In genomic region chr18:12422936-12423335, GRCh38 we compare ENCODE assay signal across 13 cellular contexts. TPM values are rescaled to one million over a fixed set of nuclear protein-coding genes. Genes with fewer than 3 reads are reported as not detected.
A peak's percentile ranks its signal among the peaks of the same experiment; 100 is the strongest.
DNase-seq lines count a peak whose midpoint lies in the region; ATAC-seq, FAIRE-seq and TF ChIP-seq lines count a peak whose summit lies in the region.
"Had no signal": no experiment of that assay in that cellular context is flagged by ENCODE, and none has a peak within 500 bp of the region (broad histone marks: within the 10 kb centered on the region; RNA-seq: fewer than 3 reads in every experiment).

No MANE protein-coding gene starts in this region.

- H3K4me3 ChIP-seq in HEK293 (ENCODE audit: low read depth, low read length) (no peak overlapping the region), epithelial cell of esophagus (ENCODE audit: low read length) (no peak overlapping the region), heart left ventricle (no peak overlapping the region)
- H3K4me3 ChIP-seq: right lobe of liver had no signal

- ATAC-seq in HG02759 (IDR thresholded peaks at IDR 0.05; ENCODE audit: unreplicated experiment) (no peak), GM21529 (IDR thresholded peaks at IDR 0.05; ENCODE audit: unreplicated experiment) (no peak), heart left ventricle (no peak)

- H3K27ac ChIP-seq in HEK293 (ENCODE audit: extremely low read depth, low read depth, low read length), result no peak overlapping the region
- no peak overlapping the region for H3K27ac ChIP-seq in heart left ventricle
- H3K27ac ChIP-seq: epithelial cell of prostate, right lobe of liver had no signal

- H3K9me3 ChIP-seq in HEK293 (ENCODE audit: control insufficient read depth, insufficient read depth, low read depth, low read length) (no peaks in the 10 kb centered on the region), heart left ventricle (peaks cover 0 to 7% (median 0%) of the 10 kb centered on the region in 12 donors)
- H3K9me3 ChIP-seq: right lobe of liver had no signal

- POLR2A ChIA-PET in HEK293 (lab: Yijun Ruan, JAX), result interaction anchor here (0.8 to 2.2 kb wide), 2 partner anchors 15 to 91 kb away, joined by 3 to 10 read pairs; partner anchors contain the start of gene PRELID3A

- TF ChIP-seq CTCF in D721Med (IDR thresholded peaks at IDR 0.05; ENCODE audit: insufficient read depth, missing control alignments), result peak; percentile 92
- TF ChIP-seq CTCF in HEK293 (tag by site-specific recombination; IDR thresholded peaks at IDR 0.05), result peak; percentile 89
- peak; percentile 19 for TF ChIP-seq CTCF in epithelial cell of esophagus (IDR thresholded peaks at IDR 0.05; ENCODE audit: insufficient read depth, low read depth, low read length, missing control alignments)
- TF ChIP-seq CTCF in heart left ventricle (IDR thresholded peaks at IDR 0.05), result peak in 1 of 12 donors; percentile 4

- H3K36me3 ChIP-seq in HEK293 (ENCODE audit: control insufficient read depth in 2 of 2, insufficient read depth in 1 of 2, low read length in 2 of 2) (peaks cover 3 to 4% of the 10 kb centered on the region in 2 experiments; a peak in 2 of 3 replicates), heart left ventricle (peaks cover 0 to 10% (median 3%) of the 10 kb centered on the region in 9 donors)
- H3K36me3 ChIP-seq: right lobe of liver had no signal

- DNase-seq in D721Med (ENCODE audit: insufficient read length, low spot score) (no peak), NCI-H82 (lab: John Stamatoyannopoulos, UW) (peak; percentile 88), epithelial cell of esophagus (ENCODE audit: low read depth) (no peak), NCI-H226 (no peak), heart left ventricle (no peak)
- DNase-seq: activated naive CD8-positive, alpha-beta T cell treated with anti-CD3 and anti-CD28 coated beads for 36 hours; right lobe of liver; stimulated activated naive CD4-positive, alpha-beta T cell treated with Interleukin-2 at 50 U/mL for 16 hours; T-helper 9 cell had no signal

- H3K27me3 ChIP-seq in heart left ventricle, result no peaks in the 10 kb centered on the region

- intact Hi-C loops in heart left ventricle (cut with DNase I), result no loop called here

- no peak for FAIRE-seq in D721Med (lab: Jason Lieb, UNC)

- TF ChIP-seq POLR2A in heart left ventricle (IDR thresholded peaks at IDR 0.05), result no peak

- 75 to 85% (median 82%) methylated on average over 9 of the region's 9 CpGs for WGBS in heart left ventricle, 4 donors

- CTCF ChIA-PET in HEK293 (lab: Yijun Ruan, JAX), result interaction anchor here (0.6 to 2.6 kb wide), 5 partner anchors 11 to 254 kb away, joined by 3 to 10 read pairs (median 3); no protein-coding TSS in a partner anchor

- H3K4me1 ChIP-seq in HEK293 (ENCODE audit: control insufficient read depth, insufficient read depth, low read length) (no peaks in the 10 kb centered on the region), heart left ventricle (peaks cover 0 to 16% (median 2%) of the 10 kb centered on the region in 12 donors)

TF ChIP-seq in HEK293, 187 proteins besides CTCF, POLR2A, EP300 and RAD21:
- TF ChIP-seq ZNF529 (tag by site-specific recombination; IDR thresholded peaks at IDR 0.05; ENCODE audit: insufficient replicate concordance) (no peak), ZNF140 (tag by site-specific recombination; IDR thresholded peaks at IDR 0.05) (no peak), ZNF488 (tag by site-specific recombination; IDR thresholded peaks at IDR 0.05) (no peak), ZBTB21 (tag by site-specific recombination; IDR thresholded peaks at IDR 0.05) (no peak), ZFHX2 (tag by site-specific recombination; conservative IDR thresholded peaks at IDR 0.05) (peak; percentile 68), SETDB1 (IDR thresholded peaks at IDR 0.05; ENCODE audit: insufficient read length, low read length) (no peak), EGR2 (tag by site-specific recombination; IDR thresholded peaks at IDR 0.05; ENCODE audit: low read depth) (peak; percentile 56; the same call in 1 of the 2 replicates), ZBTB6 (tag by site-specific recombination; IDR thresholded peaks at IDR 0.05) (peak; percentile 17; the same call in 1 of the 2 replicates), ZNF549 (tag by site-specific recombination; IDR thresholded peaks at IDR 0.05) (no peak), REST (tag by site-specific recombination; IDR thresholded peaks at IDR 0.05) (no peak), ZNF133 (tag by site-specific recombination; IDR thresholded peaks at IDR 0.05) (no peak), ZNF16 (tag by site-specific recombination; IDR thresholded peaks at IDR 0.05; ENCODE audit: low read depth) (peak; percentile 29; the same call in 1 of the 2 replicates)

RNA-seq across cellular contexts. Expression of gene PRELID3A, which starts 15.2 kb away (rescaled TPM):
- 1 to 10 TPM in 4 of 9 donors, under 1 TPM in 5; 0.31 to 2.4 (median 0.87) TPM for total RNA-seq in heart left ventricle
- 1 to 10 TPM; 1.3 to 2.0 TPM for polyA plus RNA-seq in heart left ventricle

RNA-seq across cellular contexts. Expression of gene AFG3L2, which starts 45.9 kb away (rescaled TPM):
- total RNA-seq in heart left ventricle, result 100 to 1,000 TPM; 107 to 174 (median 142) TPM
- 10 to 100 TPM; 59.9 to 89.4 TPM for polyA plus RNA-seq in heart left ventricle
